Comparison of ENCODE assay signal across 8 cellular contexts in the genomic region with DNA sequence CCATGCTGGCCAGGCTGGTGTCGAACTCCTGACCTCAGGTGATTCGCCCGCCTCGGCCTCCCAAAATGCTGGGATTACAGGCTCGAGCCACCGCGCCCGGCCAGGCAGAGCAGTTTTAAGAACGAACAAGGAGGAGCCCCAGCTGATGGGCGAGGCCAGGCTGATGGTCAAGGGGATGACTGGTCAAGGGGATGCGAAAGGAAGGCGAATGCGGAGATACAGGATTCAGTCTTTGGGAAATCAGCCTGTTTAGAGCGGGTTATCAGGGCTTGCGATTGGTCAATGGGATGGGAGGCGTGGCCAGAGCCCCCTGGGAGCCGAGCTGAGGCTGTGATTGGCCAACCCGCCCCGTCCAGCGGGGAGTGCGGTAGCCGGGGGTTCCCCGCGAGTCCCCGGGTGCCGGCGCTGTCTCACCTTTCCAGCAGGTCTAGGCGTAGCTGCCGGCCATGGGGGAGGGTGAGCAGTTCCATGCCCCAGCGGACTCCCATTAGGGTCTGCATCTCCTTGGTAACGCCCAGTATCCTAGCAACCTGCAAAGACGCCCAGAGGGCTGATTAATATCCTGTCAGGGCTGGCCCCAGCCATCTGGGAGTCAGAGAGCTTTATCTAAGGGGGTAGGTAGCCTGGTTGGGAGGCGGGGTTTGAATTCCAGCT. TPM values are rescaled to one million over a fixed set of nuclear protein-coding genes. Genes with fewer than 3 reads are reported as not detected.
DNase-seq lines count a peak whose midpoint lies in the region; ATAC-seq, FAIRE-seq and TF ChIP-seq lines count a peak whose summit lies in the region.

No MANE protein-coding gene starts in this region.

- 2% methylated on average over 33 of the region's 33 CpGs; no CpG with 5 or more reads in 1 of the 2 experiments for WGBS in H1 (ENCODE audit: extremely low coverage in 1 of 2, insufficient coverage in 1 of 2, insufficient read length in 1 of 2, insufficient replicate concordance in 2 of 2, low coverage in 1 of 2, low lambda C conversion rate in 2 of 2, missing lambda C conversion rate in 1 of 2), 2 experiments

- H3K27me3 ChIP-seq in H1 (replicated peaks in 1 of 4; ENCODE audit: control insufficient read depth in 3 of 4, extremely low read depth in 1 of 4, insufficient read depth in 3 of 4, low read length in 3 of 4) = no peaks in the 10 kb centered on the region

- no peak overlapping the region for H2BK15ac ChIP-seq in H1 (ENCODE audit: low read length)

- H3K4me3 ChIP-seq in H1 (ENCODE audit: extremely low read depth in 1 of 4, insufficient read depth in 2 of 4, low read depth in 3 of 4, low read length in 4 of 4) (peak overlapping the region; percentile 32 to 67 (median 47)), coronary artery (no peak overlapping the region)

- no peak overlapping the region for H3K14ac ChIP-seq in H1 (ENCODE audit: insufficient read length)

- TF ChIP-seq RAD21 in H1 (IDR thresholded peaks at IDR 0.05 in 1 of 2, conservative IDR thresholded peaks at IDR 0.05 in 1 of 2; ENCODE audit: low read depth in 2 of 2, low read length in 2 of 2) = peak; percentile 8 to 10; a peak in 2 of 4 replicates

- no peak overlapping the region; the same call in 1 of the 2 replicates for H2BK5ac ChIP-seq in H1 (ENCODE audit: low read depth, low read length)

- H3K9ac ChIP-seq in H1 (replicated peaks in 1 of 4; ENCODE audit: extremely low read depth in 1 of 4, low read depth in 3 of 4, low read length in 3 of 4) = no peak overlapping the region

- H4K20me1 ChIP-seq in H1 (replicated peaks in 1 of 2; ENCODE audit: control insufficient read depth in 1 of 2, insufficient read depth in 2 of 2, low read length in 2 of 2) = peaks cover 0 to 7% of the 10 kb centered on the region in 2 experiments

- H3K56ac ChIP-seq in H1 (replicated peaks; ENCODE audit: insufficient read length, low read depth, low read length) = no peak overlapping the region

- DNase-seq in Calu3 (peak; percentile 33), NCI-H146 (lab: John Stamatoyannopoulos, UW) (peak; percentile 95), H1 (ENCODE audit: low read depth in 1 of 2, low spot score in 2 of 2) (peak; percentile 91 to 96), nephron progenitor cell (peak; percentile 90), globus pallidus (ENCODE audit: low spot score) (no peak), coronary artery (ENCODE audit: low spot score) (no peak)
- DNase-seq in activated naive CD4-positive, alpha-beta T cell treated with Interleukin-2 at 50 U/mL for 16 hours = no peak

- no peak for ATAC-seq in GM21723 (IDR thresholded peaks at IDR 0.05; ENCODE audit: unreplicated experiment)

- no peaks in the 10 kb centered on the region; a peak in 2 of 7 replicates for H3K4me1 ChIP-seq in H1 (replicated peaks in 1 of 4; ENCODE audit: control insufficient read depth in 3 of 4, insufficient read depth in 4 of 4, low read length in 3 of 4)

- no peaks in the 10 kb centered on the region for H3K79me1 ChIP-seq in H1 (ENCODE audit: low read depth, low read length)

- no peak overlapping the region for H3K4me3 Mint-ChIP-seq in Calu3 (ENCODE audit: low read depth, unreplicated experiment)
- H3K4me3 Mint-ChIP-seq in nephron progenitor cell = peak overlapping the region; percentile 79

- POLR2A ChIA-PET in H1 (lab: Charles Lee; ENCODE audit: partially characterized antibody) = interaction anchor here (0.8 to 2.0 kb wide), 10 partner anchors 13 to 292 kb away, joined by 3 to 6 read pairs (median 4); a partner anchor contains a TSS

- peaks cover 7% of the 10 kb centered on the region for H3K4me1 Mint-ChIP-seq in Calu3 (ENCODE audit: low read depth, unreplicated experiment)
- H3K4me1 Mint-ChIP-seq in nephron progenitor cell = peaks cover 27% of the 10 kb centered on the region

- H2BK120ac ChIP-seq in H1 (replicated peaks; ENCODE audit: low read depth, low read length) = no peak overlapping the region

- peaks cover 7% of the 10 kb centered on the region; the same call in 1 of the 2 replicates for H3K23me2 ChIP-seq in H1 (ENCODE audit: low read depth, low read length)

- no peak overlapping the region; the same call in 1 of the 2 replicates for H3K27ac ChIP-seq in H1 (ENCODE audit: low read depth, low read length)
- no peak overlapping the region for H3K27ac ChIP-seq in coronary artery

- H3K36me3 Mint-ChIP-seq in Calu3 (ENCODE audit: insufficient read depth, unreplicated experiment) = no peaks in the 10 kb centered on the region
- H3K36me3 Mint-ChIP-seq in nephron progenitor cell (ENCODE audit: low read depth) = no peaks in the 10 kb centered on the region

- intact Hi-C loops in Calu3 (cut with micrococcal nuclease; ENCODE audit: unreplicated experiment) = no loop called here

- no peaks in the 10 kb centered on the region for H3K9me3 ChIP-seq in H1 (ENCODE audit: insufficient read depth in 2 of 2, low read depth in 1 of 2, low read length in 1 of 2)

- no peak overlapping the region for H2AK5ac ChIP-seq in H1 (ENCODE audit: low read depth, low read length)

- no peaks in the 10 kb centered on the region for H3K79me2 ChIP-seq in H1 (ENCODE audit: control insufficient read depth in 1 of 2, insufficient read depth in 2 of 2, low read length in 2 of 2)

- H4K91ac ChIP-seq in H1 (replicated peaks; ENCODE audit: insufficient read length, low read length) = no peak overlapping the region

- TF ChIP-seq EP300 in H1 (IDR thresholded peaks at IDR 0.05; ENCODE audit: borderline replicate concordance in 1 of 2, low read depth in 2 of 2, low read length in 2 of 2) = no peak

- FAIRE-seq in H1 (lab: Jason Lieb, UNC) = peak; percentile 24

- H3K27me3 Mint-ChIP-seq in Calu3 (ENCODE audit: unreplicated experiment) (peaks cover 46% of the 10 kb centered on the region), nephron progenitor cell (ENCODE audit: low read depth, poor library complexity) (peaks cover 48% of the 10 kb centered on the region)

- TF ChIP-seq CTCF in Calu3 (IDR thresholded peaks at IDR 0.05; ENCODE audit: unreplicated experiment) (no peak), H1 (IDR thresholded peaks at IDR 0.05; ENCODE audit: control extremely low read depth in 1 of 3, insufficient read depth in 1 of 3, low read depth in 1 of 3, low read length in 3 of 3) (no peak), nephron progenitor cell (IDR thresholded peaks at IDR 0.05) (no peak), coronary artery (IDR thresholded peaks at IDR 0.05) (no peak)

- no TSS peak for BruUV-seq in Calu3 (replicated peaks; lab: Mats Ljungman, UMichigan)

- H3K18ac ChIP-seq in H1 (ENCODE audit: extremely low read depth, low read length) = no peak overlapping the region

- no peak overlapping the region for H2BK12ac ChIP-seq in H1 (ENCODE audit: low read depth, low read length)

- peak overlapping the region; percentile 87 to 92 for H3K4me2 ChIP-seq in H1 (ENCODE audit: insufficient read depth in 1 of 2, low read depth in 2 of 2, low read length in 2 of 2)

- H4K8ac ChIP-seq in H1 (ENCODE audit: extremely low read depth, insufficient read depth, low read length) = no peak overlapping the region

- H3K23ac ChIP-seq in H1 (ENCODE audit: insufficient read length) = no peak overlapping the region

- peak overlapping the region; percentile 15 for H3K27ac Mint-ChIP-seq in Calu3 (ENCODE audit: unreplicated experiment)
- H3K27ac Mint-ChIP-seq in nephron progenitor cell = peak overlapping the region; percentile 68

- H2BK20ac ChIP-seq in H1 (ENCODE audit: low read length) = no peak overlapping the region

- CTCF ChIA-PET in Calu3 (lab: Charles Lee) = no interaction called here
- CTCF ChIA-PET in H1 (lab: Charles Lee; ENCODE audit: partially characterized antibody) = interaction anchor here (0.5 to 7.3 kb wide), 13 partner anchors 8 to 1440 kb away, joined by 3 to 37 read pairs (median 4); a partner anchor contains a TSS

- H3K4ac ChIP-seq in H1 (replicated peaks; ENCODE audit: insufficient read length, low read depth, low read length) = no peak overlapping the region

- no peaks in the 10 kb centered on the region for H3K9me3 Mint-ChIP-seq in Calu3 (ENCODE audit: low read depth, unreplicated experiment)
- no peaks in the 10 kb centered on the region for H3K9me3 Mint-ChIP-seq in nephron progenitor cell

- no peak overlapping the region for H4K5ac ChIP-seq in H1 (ENCODE audit: insufficient read length, low read depth, low read length)

- TF ChIP-seq POLR2A in H1 (IDR thresholded peaks at IDR 0.05; ENCODE audit: control extremely low read depth in 1 of 2, low read depth in 2 of 2, low read length in 2 of 2) = no peak

- no peak overlapping the region; the same call in 1 of the 2 replicates for H2AFZ ChIP-seq in H1 (ENCODE audit: low read length)

- no peaks in the 10 kb centered on the region for H3K36me3 ChIP-seq in H1 (ENCODE audit: control insufficient read depth in 2 of 4, insufficient read depth in 4 of 4, low read length in 3 of 4)

RNA-seq across cellular contexts. Expression of a gene that starts 7.5 kb away (rescaled TPM):
- 7.0 and 7.6 TPM in 2 replicates for total RNA-seq in Calu3 (2022)
- total RNA-seq in H1 (2021; fragmentation: NEBNext Ultra II Directional; extraction: Animal tissue kit (Norgen Biotek cat#: 25700)) = 18.4 and 18.7 TPM in 2 replicates
- 24.9 and 34.2 TPM in 2 replicates for polyA plus RNA-seq in H1 (2011; rRNA removed)
- polyA plus RNA-seq in H1 (2011; cell fraction: cytosol; rRNA removed) = 18.8 TPM
- polyA plus RNA-seq in H1 (2011; cell fraction: nucleus; rRNA removed) = 24.8 TPM
- polyA plus RNA-seq in H1 (2012, experiment 1 of 2) = 10.1 to 23.2 TPM (median 21.4 TPM) in 4 replicates
- 18.1 TPM for polyA plus RNA-seq in H1 (2012, experiment 2 of 2)
- polyA plus RNA-seq in H1 (2013, experiment 1 of 2) = 18.7 TPM
- polyA plus RNA-seq in H1 (2013, experiment 2 of 2) = 21.8 TPM
- 4.3 and 4.4 TPM in 2 replicates for polyA minus RNA-seq in H1 (2011; rRNA and poly(A)+ RNA removed)
- polyA minus RNA-seq in H1 (2011; cell fraction: cytosol; rRNA and poly(A)+ RNA removed) = 11.2 TPM
- polyA minus RNA-seq in H1 (2011; cell fraction: nucleus; rRNA and poly(A)+ RNA removed) = 9.3 TPM

RNA-seq across cellular contexts. Expression of a gene that starts 26.7 kb away (rescaled TPM):
- not detected in 2 replicates for total RNA-seq in Calu3 (2022)
- not detected in 2 replicates for total RNA-seq in H1 (2021; fragmentation: NEBNext Ultra II Directional; extraction: Animal tissue kit (Norgen Biotek cat#: 25700))
- polyA plus RNA-seq in H1 (2011; rRNA removed) = 0.03 TPM in 2 replicates
- polyA plus RNA-seq in H1 (2011; cell fraction: cytosol; rRNA removed) = 0.03 TPM
- 0.11 TPM for polyA plus RNA-seq in H1 (2011; cell fraction: nucleus; rRNA removed)
- polyA plus RNA-seq in H1 (2012, experiment 1 of 2) = 0.08 TPM in 2 of 4 replicates, not detected in the others
- polyA plus RNA-seq in H1 (2012, experiment 2 of 2) = not detected
- polyA plus RNA-seq in H1 (2013, experiment 1 of 2) = 0.02 TPM
- polyA plus RNA-seq in H1 (2013, experiment 2 of 2) = 0.02 TPM
- polyA minus RNA-seq in H1 (2011; rRNA and poly(A)+ RNA removed) = 0.06 TPM in 1 of 2 replicates, not detected in the other
- polyA minus RNA-seq in H1 (2011; cell fraction: cytosol; rRNA and poly(A)+ RNA removed) = not detected
- polyA minus RNA-seq in H1 (2011; cell fraction: nucleus; rRNA and poly(A)+ RNA removed) = not detected

RNA-seq across cellular contexts. Expression of a gene that starts 27.1 kb away (rescaled TPM):
- total RNA-seq in Calu3 (2022) = 14.3 and 15.1 TPM in 2 replicates
- 11.1 and 11.2 TPM in 2 replicates for total RNA-seq in H1 (2021; fragmentation: NEBNext Ultra II Directional; extraction: Animal tissue kit (Norgen Biotek cat#: 25700))
- 19.8 and 26.4 TPM in 2 replicates for polyA plus RNA-seq in H1 (2011; rRNA removed)
- polyA plus RNA-seq in H1 (2011; cell fraction: cytosol; rRNA removed) = 19.3 TPM
- 15.4 TPM for polyA plus RNA-seq in H1 (2011; cell fraction: nucleus; rRNA removed)
- 4.3 to 12.8 TPM (median 10.2 TPM) in 4 replicates for polyA plus RNA-seq in H1 (2012, experiment 1 of 2)
- 9.6 TPM for polyA plus RNA-seq in H1 (2012, experiment 2 of 2)
- 5.9 TPM for polyA plus RNA-seq in H1 (2013, experiment 1 of 2)
- polyA plus RNA-seq in H1 (2013, experiment 2 of 2) = 6.8 TPM
- 1.8 and 3.4 TPM in 2 replicates for polyA minus RNA-seq in H1 (2011; rRNA and poly(A)+ RNA removed)
- 7.9 TPM for polyA minus RNA-seq in H1 (2011; cell fraction: cytosol; rRNA and poly(A)+ RNA removed)
- 8.3 TPM for polyA minus RNA-seq in H1 (2011; cell fraction: nucleus; rRNA and poly(A)+ RNA removed)

RNA-seq across cellular contexts. Expression of a gene that starts 35.8 kb away (rescaled TPM):
- total RNA-seq in Calu3 (2022) = 0.87 and 1.0 TPM in 2 replicates
- not detected in 2 replicates for total RNA-seq in H1 (2021; fragmentation: NEBNext Ultra II Directional; extraction: Animal tissue kit (Norgen Biotek cat#: 25700))
- polyA plus RNA-seq in H1 (2011; rRNA removed) = 0.05 TPM in 1 of 2 replicates, not detected in the other
- 0.03 TPM for polyA plus RNA-seq in H1 (2011; cell fraction: cytosol; rRNA removed)
- polyA plus RNA-seq in H1 (2011; cell fraction: nucleus; rRNA removed) = 0.17 TPM
- 1.1 to 1.8 TPM (median 1.4 TPM) in 4 replicates for polyA plus RNA-seq in H1 (2012, experiment 1 of 2)
- polyA plus RNA-seq in H1 (2012, experiment 2 of 2) = 0.62 TPM
- 0.06 TPM for polyA plus RNA-seq in H1 (2013, experiment 1 of 2)
- 0.02 TPM for polyA plus RNA-seq in H1 (2013, experiment 2 of 2)
- polyA minus RNA-seq in H1 (2011; rRNA and poly(A)+ RNA removed) = 0.06 TPM in 1 of 2 replicates, not detected in the other
- not detected for polyA minus RNA-seq in H1 (2011; cell fraction: cytosol; rRNA and poly(A)+ RNA removed)
- not detected for polyA minus RNA-seq in H1 (2011; cell fraction: nucleus; rRNA and poly(A)+ RNA removed)

RNA-seq across cellular contexts. Expression of a gene that starts 35.9 kb away (rescaled TPM):
- not detected in 2 replicates for total RNA-seq in Calu3 (2022)
- 6.4 and 7.3 TPM in 2 replicates for total RNA-seq in H1 (2021; fragmentation: NEBNext Ultra II Directional; extraction: Animal tissue kit (Norgen Biotek cat#: 25700))
- polyA plus RNA-seq in H1 (2011; rRNA removed) = 8.1 and 12.3 TPM in 2 replicates
- 4.1 TPM for polyA plus RNA-seq in H1 (2011; cell fraction: cytosol; rRNA removed)
- 7.2 TPM for polyA plus RNA-seq in H1 (2011; cell fraction: nucleus; rRNA removed)
- polyA plus RNA-seq in H1 (2012, experiment 1 of 2) = 3.5 to 7.1 TPM (median 5.6 TPM) in 4 replicates
- polyA plus RNA-seq in H1 (2012, experiment 2 of 2) = 5.4 TPM
- 2.8 TPM for polyA plus RNA-seq in H1 (2013, experiment 1 of 2)
- 2.7 TPM for polyA plus RNA-seq in H1 (2013, experiment 2 of 2)
- 4.2 and 4.4 TPM in 2 replicates for polyA minus RNA-seq in H1 (2011; rRNA and poly(A)+ RNA removed)
- 3.4 TPM for polyA minus RNA-seq in H1 (2011; cell fraction: cytosol; rRNA and poly(A)+ RNA removed)
- 9.1 TPM for polyA minus RNA-seq in H1 (2011; cell fraction: nucleus; rRNA and poly(A)+ RNA removed)

Comparison
In these comparisons a context has a peak if more than half of its experiments do, and no peak if none do; other contexts are left out.
1. DNase-seq: peak in Calu3 (single experiment), NCI-H146 (single experiment), H1 (2 of 2) and nephron progenitor cell (single experiment); none in activated naive CD4-positive, alpha-beta T cell treated with Interleukin-2 at 50 U/mL for 16 hours (single experiment), globus pallidus (single experiment) and coronary artery (single experiment).